ENCODE assay signal across 8 cellular contexts in genomic region chr5:88141695-88141979, GRCh38.
DNase-seq lines count a peak whose midpoint lies in the region; ATAC-seq and TF ChIP-seq lines count a peak whose summit lies in the region.

No MANE protein-coding gene starts in this region.

- peaks cover 3 to 41% (median 30%) of the 10 kb centered on the region in 4 donors for H3K4me1 ChIP-seq in liver (ENCODE audit: control insufficient read depth in 4 of 4, insufficient read depth in 4 of 4, low read length in 3 of 4)

- H3K4me3 ChIP-seq in astrocyte of the cerebellum (ENCODE audit: low read depth, low read length) (peak overlapping the region; percentile 44), liver (ENCODE audit: low read depth in 1 of 3, low read length in 3 of 3) (peak overlapping the region; percentile 56 to 77 (median 70))

- DNase-seq in NCI-H2029 treated with DMSO at 0.1 percent for 48 hours (lab: John Stamatoyannopoulos, UW) (peak; percentile 69), NCI-H2029 (lab: John Stamatoyannopoulos, UW) (no peak), astrocyte of the cerebellum (ENCODE audit: low read depth) (no peak), type B pancreatic cell (ENCODE audit: extremely low spot score, unreplicated experiment) (no peak), NCI-H2171 (lab: John Stamatoyannopoulos, UW) (no peak)
- no peak for DNase-seq in activated effector memory CD4-positive, alpha-beta T cell treated with anti-CD3 and anti-CD28 coated beads, Interleukin-2, amount 50 U/mL, for 16 hours

- no peak for ATAC-seq in GM18907 (IDR thresholded peaks at IDR 0.05; ENCODE audit: unreplicated experiment)

- WGBS in liver: 3% methylated on average over 7 of the region's 7 CpGs

- H3K27me3 ChIP-seq in liver (ENCODE audit: control insufficient read depth in 4 of 4, insufficient read depth in 4 of 4, low read length in 3 of 4): no peaks in the 10 kb centered on the region

- in situ Hi-C loops in astrocyte of the cerebellum (cut with HindIII; ENCODE audit: low sequenced_read_pairs): loop anchor here (5.0 to 10.0 kb wide), 4 partner anchors 123 to 541 kb away; partner anchors contain the start of gene TMEM161B

- H3K27me3 Mint-ChIP-seq in type B pancreatic cell: peaks cover 18% of the 10 kb centered on the region

- H3K4me3 Mint-ChIP-seq in type B pancreatic cell: no peak overlapping the region

- no peaks in the 10 kb centered on the region for H3K9me3 Mint-ChIP-seq in type B pancreatic cell

- TF ChIP-seq CTCF in astrocyte of the cerebellum (IDR thresholded peaks at IDR 0.05; ENCODE audit: low read depth, low read length, missing control alignments) (no peak), liver (IDR thresholded peaks at IDR 0.05; ENCODE audit: low read depth, low read length, missing input control) (no peak), type B pancreatic cell (conservative IDR thresholded peaks at IDR 0.05) (peak; percentile 4)

- H3K36me3 Mint-ChIP-seq in type B pancreatic cell: no peaks in the 10 kb centered on the region

- H3K9ac ChIP-seq in liver (ENCODE audit: low read depth in 1 of 2, low read length in 2 of 2): peak overlapping the region in 1 of 2 donors; percentile 14

- H3K27ac Mint-ChIP-seq in type B pancreatic cell: no peak overlapping the region

- no peaks in the 10 kb centered on the region for H3K36me3 ChIP-seq in liver (ENCODE audit: control insufficient read depth in 4 of 4, insufficient read depth in 3 of 4, low read depth in 1 of 4, low read length in 3 of 4)

- peak overlapping the region in 1 of 2 donors; percentile 18 for H3K27ac ChIP-seq in liver (ENCODE audit: low read depth in 1 of 2, low read length in 2 of 2)

- no peaks in the 10 kb centered on the region for H3K9me3 ChIP-seq in liver (ENCODE audit: control insufficient read depth in 4 of 4, low read length in 3 of 4)

- peaks cover 14% of the 10 kb centered on the region for H3K4me1 Mint-ChIP-seq in type B pancreatic cell (ENCODE audit: unreplicated experiment)

- no peak for TF ChIP-seq RAD21 in liver (IDR thresholded peaks at IDR 0.05)

TF ChIP-seq in liver, 16 proteins besides CTCF, POLR2A, EP300 and RAD21:
- TF ChIP-seq ZBTB33 (IDR thresholded peaks at IDR 0.05) (no peak), HNF4A (conservative IDR thresholded peaks at IDR 0.05) (no peak), JUND (IDR thresholded peaks at IDR 0.05) (no peak), MAX (IDR thresholded peaks at IDR 0.05) (no peak), SP1 (IDR thresholded peaks at IDR 0.05) (no peak), FOXA1 (IDR thresholded peaks at IDR 0.05) (no peak)
TF ChIP-seq in liver: peak in this region for 0.
